Comparison of ENCODE assay signal across 22 cellular contexts in genomic region chr13:89520468-89520867, GRCh38.
DNase-seq lines count a peak whose midpoint lies in the region; ATAC-seq, FAIRE-seq and TF ChIP-seq lines count a peak whose summit lies in the region.
"Had no signal": no experiment of that assay in that cellular context is flagged by ENCODE, and none has a peak within 500 bp of the region (broad histone marks: within the 10 kb centered on the region; RNA-seq: fewer than 3 reads in every experiment).

No MANE protein-coding gene starts in this region.

- intact Hi-C loops in PC-3 (cut with micrococcal nuclease): no loop called here
- intact Hi-C loops in head of caudate nucleus (cut with DNase I): no loop called here

- H3K9me2 ChIP-seq in PC-3 (replicated peaks; ENCODE audit: low read length): no peaks in the 10 kb centered on the region

- TF ChIP-seq POLR2A in H54 (IDR thresholded peaks at IDR 0.05; ENCODE audit: low read depth, low read length): no peak

- no peak overlapping the region for H2AFZ ChIP-seq in PC-3 (ENCODE audit: low read length)

- no peak overlapping the region for H3K4me2 ChIP-seq in PC-3 (ENCODE audit: low read length)

- H4K20me1 ChIP-seq in PC-3 (ENCODE audit: low read length): no peaks in the 10 kb centered on the region

- no peak overlapping the region for H3K9ac ChIP-seq in PC-3 (ENCODE audit: low read length)

- no peaks in the 10 kb centered on the region for H3K36me3 ChIP-seq in PC-3 (ENCODE audit: low read depth, low read length)
- H3K36me3 ChIP-seq: BE2C, Peyer's patch had no signal

- FAIRE-seq in H54 (lab: Jason Lieb, UNC): peak; percentile 11
- FAIRE-seq: G401.6, H1 had no signal

- H3K4me3 ChIP-seq in PC-3 (ENCODE audit: low read length) (no peak overlapping the region), epithelial cell of esophagus (ENCODE audit: low read length) (no peak overlapping the region)
- H3K4me3 ChIP-seq: Peyer's patch had no signal

- no TSS peak for BruUV-seq in PC-3 (replicated peaks; lab: Mats Ljungman, UMichigan)

- peaks cover 9% of the 10 kb centered on the region for H3K4me1 ChIP-seq in PC-3 (ENCODE audit: insufficient read depth, low read length)
- H3K4me1 ChIP-seq: BE2C, Peyer's patch had no signal

- H3K79me2 ChIP-seq in PC-3 (ENCODE audit: low read length): no peaks in the 10 kb centered on the region

- no peak overlapping the region for H3K27ac ChIP-seq in PC-3 (ENCODE audit: low read length)
- H3K27ac ChIP-seq: Peyer's patch had no signal

- POLR2A ChIA-PET in PC-3 (lab: Charles Lee; ENCODE audit: unreplicated experiment): no interaction called here

- CTCF ChIA-PET in PC-3 (lab: Charles Lee): no interaction called here

- DNase-seq in H54 (ENCODE audit: insufficient read length, low spot score) (no peak), PC-3 (peak; percentile 64), epithelial cell of esophagus (ENCODE audit: low read depth) (peak; percentile 64), renal cortical epithelial cell (ENCODE audit: low read depth) (peak; percentile 28), head of caudate nucleus (no peak), middle frontal gyrus (ENCODE audit: extremely low spot score, low spot score) (no peak)
- DNase-seq in stimulated activated naive CD8-positive, alpha-beta T cell treated with anti-CD3 and anti-CD28 coated beads, Interleukin-15, Interleukin-2, amounts not matched to agents 100 U/mL and 50 U/mL, for 24 hours: no peak
- DNase-seq: ACHN, BE2C, KBM-7, MM.1S, NCI-H1048, NCI-H1417, NCI-H1694, NCI-H2029 treated with DMSO at 0.1 percent for 48 hours, NCI-H2227 treated with DMSO at 0.1 percent for 48 hours, NCI-H526 treated with DMSO at 0.1 percent for 48 hours, Peyer's patch had no signal

- ATAC-seq in PC-3: peak; percentile 82
- ATAC-seq in HG02870 (IDR thresholded peaks at IDR 0.05; ENCODE audit: unreplicated experiment): no peak
- no peak for ATAC-seq in stimulated activated naive CD8-positive, alpha-beta T cell treated with anti-CD3 and anti-CD28 coated beads, Interleukin-15, Interleukin-2, amounts not matched to agents 100 U/mL and 50 U/mL, for 24 hours
- ATAC-seq: SK-N-SH treated with all-trans-retinoic acid at 6 μM for 48 hours had no signal

- H3K27me3 ChIP-seq in PC-3 (ENCODE audit: low read length): no peaks in the 10 kb centered on the region
- H3K27me3 ChIP-seq: BE2C, Peyer's patch had no signal

- no peak for TF ChIP-seq CTCF in PC-3 (conservative IDR thresholded peaks at IDR 0.05; ENCODE audit: low read depth, low read length)
- TF ChIP-seq CTCF in epithelial cell of esophagus (IDR thresholded peaks at IDR 0.05; ENCODE audit: insufficient read depth, low read depth, low read length, missing control alignments): no peak

- no peaks in the 10 kb centered on the region for H3K9me3 ChIP-seq in PC-3 (ENCODE audit: low read length)
- H3K9me3 ChIP-seq: BE2C, Peyer's patch had no signal

- no peaks in the 10 kb centered on the region for H3F3A ChIP-seq in PC-3 (ENCODE audit: low read length, unreplicated experiment)

Comparison
In these comparisons a context has a peak if more than half of its experiments do, and no peak if none do; other contexts are left out.
1. DNase-seq: peak in PC-3 (single experiment), epithelial cell of esophagus (single experiment) and renal cortical epithelial cell (single experiment); none in H54 (single experiment), stimulated activated naive CD8-positive, alpha-beta T cell treated with anti-CD3 and anti-CD28 coated beads, Interleukin-15, Interleukin-2, amounts not matched to agents 100 U/mL and 50 U/mL, for 24 hours (single experiment), head of caudate nucleus (0 of 42) and middle frontal gyrus (single experiment).